ENCODE assay signal across 8 cellular contexts in genomic region chr7:102748605-102749322, GRCh38. TPM values are rescaled to one million over a fixed set of nuclear protein-coding genes. Genes with fewer than 3 reads are reported as not detected.
A peak's percentile ranks its signal among the peaks of the same experiment; 100 is the strongest.
DNase-seq lines count a peak whose midpoint lies in the region; ATAC-seq and TF ChIP-seq lines count a peak whose summit lies in the region.
"Not testable (repeated sequence)": the region's sequence is repeated elsewhere in the genome, so short reads cannot be mapped to it uniquely, and the experiment has no call there.

TSS of gene FAM185A (plus strand) at chr7:102748999. CDS start at chr7:102749208, 209 bp downstream.

- not testable (repeated sequence) for H3K4me1 ChIP-seq in duodenal mucosa (ENCODE audit: control insufficient read depth in 1 of 2, insufficient read depth in 2 of 2, low read length in 2 of 2)
- peaks cover 4 to 13% (median 11%) of the 10 kb centered on the region in 4 donors for H3K4me1 ChIP-seq in liver (ENCODE audit: control insufficient read depth in 4 of 4, insufficient read depth in 4 of 4, low read length in 3 of 4)

- H3K9me3 ChIP-seq in CD4-positive, alpha-beta T cell (ENCODE audit: control insufficient read depth, low read length); duodenal mucosa (ENCODE audit: control insufficient read depth in 1 of 2, low read length in 2 of 2); liver (ENCODE audit: control insufficient read depth in 4 of 4, low read length in 3 of 4): not testable (repeated sequence)

- intact Hi-C loops in CD4-positive, alpha-beta T cell (cut with DNase I, micrococcal nuclease), result loop anchor here in 1 of 2 experiments (5.0 to 10.0 kb wide), 2 partner anchors 324 to 464 kb away; partner anchors contain the start of genes FBXL13 and SH2B2
- intact Hi-C loops in activated CD4-positive, alpha-beta memory T cell treated with anti-CD3 and anti-CD28 coated beads for 36 hours (cut with micrococcal nuclease), result loop anchor here (5.0 kb wide), 1 partner anchor 324 kb away; the partner anchor contains the start of gene FBXL13

- peak within 1 kb of the TSS; percentile 69 to 81 for H3K4me3 ChIP-seq in duodenal mucosa (ENCODE audit: low read depth in 1 of 2, low read length in 2 of 2)
- H3K4me3 ChIP-seq in liver (ENCODE audit: low read depth in 1 of 3, low read length in 3 of 3), result peak within 1 kb of the TSS; percentile 67 to 80 (median 72)

- under 1% methylated on average over 34 of the region's 35 CpGs for WGBS in liver

- peaks cover 14% of the 10 kb centered on the region for H3K4me1 Mint-ChIP-seq in CD4-positive, alpha-beta T cell (ENCODE audit: low read depth)
- peaks cover 16% of the 10 kb centered on the region for H3K4me1 Mint-ChIP-seq in activated CD4-positive, alpha-beta memory T cell treated with anti-CD3 and anti-CD28 coated beads for 36 hours (ENCODE audit: low read depth)

- CTCF ChIA-PET in CD4-positive, alpha-beta T cell (lab: Charles Lee), result interaction anchor here (0.7 kb wide), 1 partner anchor 313 kb away, joined by 3 read pairs; no protein-coding TSS in a partner anchor
- CTCF ChIA-PET in activated CD4-positive, alpha-beta memory T cell treated with anti-CD3 and anti-CD28 coated beads for 36 hours (lab: Charles Lee), result interaction anchor here (1.0 kb wide), 2 partner anchors 313 to 326 kb away, joined by 4 to 9 read pairs; partner anchors contain the start of genes ARMC10 and FBXL13

- not testable (repeated sequence) for H3K27me3 ChIP-seq in CD4-positive, alpha-beta T cell (ENCODE audit: control insufficient read depth, insufficient read depth, low read length); duodenal mucosa (ENCODE audit: control insufficient read depth in 1 of 2, insufficient read depth in 2 of 2, low read length in 2 of 2); liver (ENCODE audit: control insufficient read depth in 4 of 4, insufficient read depth in 4 of 4, low read length in 3 of 4)

- POLR2A ChIA-PET in CD4-positive, alpha-beta T cell (lab: Charles Lee), result interaction anchor here (0.6 to 1.4 kb wide), 3 partner anchors 326 to 582 kb away, joined by 4 to 19 read pairs (median 5); partner anchors contain the start of genes ARMC10, FBXL13 and NAPEPLD
- POLR2A ChIA-PET in activated CD4-positive, alpha-beta memory T cell treated with anti-CD3 and anti-CD28 coated beads for 36 hours (lab: Charles Lee), result interaction anchor here (0.8 to 1.2 kb wide), 2 partner anchors 326 to 400 kb away, joined by 3 to 8 read pairs; partner anchors contain the start of genes ARMC10, FBXL13 and NAPEPLD

- H3K9ac ChIP-seq in duodenal mucosa (ENCODE audit: low read depth in 1 of 2, low read length in 2 of 2) (peak within 1 kb of the TSS; percentile 41 to 74), liver (ENCODE audit: low read depth in 1 of 2, low read length in 2 of 2) (peak within 1 kb of the TSS; percentile 56 to 60)

- not testable (repeated sequence) for H3K27ac ChIP-seq in CD4-positive, alpha-beta T cell (ENCODE audit: low read depth, low read length)
- H3K27ac ChIP-seq in duodenal mucosa (ENCODE audit: low read depth, low read length) (peak within 1 kb of the TSS; percentile 5), liver (ENCODE audit: low read depth in 1 of 2, low read length in 2 of 2) (peak within 1 kb of the TSS; percentile 62 to 63)

- H3K27ac Mint-ChIP-seq in CD4-positive, alpha-beta T cell, result peak within 1 kb of the TSS; percentile 55
- peak within 1 kb of the TSS; percentile 46 for H3K27ac Mint-ChIP-seq in activated CD4-positive, alpha-beta memory T cell treated with anti-CD3 and anti-CD28 coated beads for 36 hours

- peak; percentile 98 for ATAC-seq in CD4-positive, alpha-beta T cell (ENCODE audit: poor library complexity)
- peak; percentile 96 for ATAC-seq in GM19452 (IDR thresholded peaks at IDR 0.05; ENCODE audit: unreplicated experiment)
- ATAC-seq in HG03575 (IDR thresholded peaks at IDR 0.05; ENCODE audit: extremely low read depth, insufficient number of reproducible peaks, low FRiP score, unreplicated experiment), result peak; percentile 92

- not testable (repeated sequence) for H3K36me3 Mint-ChIP-seq in CD4-positive, alpha-beta T cell (ENCODE audit: low read depth); activated CD4-positive, alpha-beta memory T cell treated with anti-CD3 and anti-CD28 coated beads for 36 hours

- not testable (repeated sequence) for H3K9me3 Mint-ChIP-seq in CD4-positive, alpha-beta T cell; activated CD4-positive, alpha-beta memory T cell treated with anti-CD3 and anti-CD28 coated beads for 36 hours

- H3K4me3 Mint-ChIP-seq in CD4-positive, alpha-beta T cell, result peak within 1 kb of the TSS; percentile 90
- H3K4me3 Mint-ChIP-seq in activated CD4-positive, alpha-beta memory T cell treated with anti-CD3 and anti-CD28 coated beads for 36 hours, result peak within 1 kb of the TSS; percentile 82

- not testable (repeated sequence) for TF ChIP-seq CTCF in CD4-positive, alpha-beta T cell (IDR thresholded peaks at IDR 0.05); liver (IDR thresholded peaks at IDR 0.05; ENCODE audit: low read depth, low read length, missing input control)

- not testable (repeated sequence) for H3K36me3 ChIP-seq in duodenal mucosa (ENCODE audit: control insufficient read depth in 1 of 2, insufficient read depth in 2 of 2, low read length in 2 of 2); liver (ENCODE audit: control insufficient read depth in 4 of 4, insufficient read depth in 3 of 4, low read depth in 1 of 4, low read length in 3 of 4)

- peak; percentile 39 to 47 for TF ChIP-seq RAD21 in liver (IDR thresholded peaks at IDR 0.05)

- peak; percentile 85 to 96 (median 90) for DNase-seq in CD4-positive, alpha-beta T cell
- peak; percentile 100 for DNase-seq in NCI-H82 (lab: John Stamatoyannopoulos, UW)
- peak; percentile 98 for DNase-seq in activated CD4-positive, alpha-beta memory T cell treated with anti-CD3 and anti-CD28 coated beads for 36 hours
- peak; percentile 90 for DNase-seq in stimulated activated CD4-positive, alpha-beta T cell treated with anti-CD3 and anti-CD28 coated beads, Interleukin-4, amount 100 ng/mL, for 1 hour

- H3K27me3 Mint-ChIP-seq in CD4-positive, alpha-beta T cell; activated CD4-positive, alpha-beta memory T cell treated with anti-CD3 and anti-CD28 coated beads for 36 hours: not testable (repeated sequence)

TF ChIP-seq in liver, 16 proteins besides CTCF, POLR2A, EP300 and RAD21:
- TF ChIP-seq JUND (IDR thresholded peaks at IDR 0.05) (peak in 1 of 2 donors; percentile 41), SP1 (IDR thresholded peaks at IDR 0.05) (peak; percentile 94), NR2F2 (IDR thresholded peaks at IDR 0.05) (peak; percentile 82), MAX (IDR thresholded peaks at IDR 0.05) (peak; percentile 73), YY1 (IDR thresholded peaks at IDR 0.05) (peak; percentile 80), FOXA1 (IDR thresholded peaks at IDR 0.05) (peak; percentile 49), HNF4G (IDR thresholded peaks at IDR 0.05) (peak; percentile 24), HNF4A (conservative IDR thresholded peaks at IDR 0.05) (peak; percentile 72 to 81), GABPA (IDR thresholded peaks at IDR 0.05 in 1 of 2, conservative IDR thresholded peaks at IDR 0.05 in 1 of 2) (peak in 1 of 2 donors; percentile 84), RXRA (IDR thresholded peaks at IDR 0.05) (peak; percentile 54 to 55)

RNA-seq across cellular contexts. Expression of gene FAM185A, which starts in this region (rescaled TPM):
- 1 to 10 TPM; 4.5 to 4.9 TPM for total RNA-seq in CD4-positive, alpha-beta T cell
- 1 to 10 TPM; 4.6 to 7.6 TPM for total RNA-seq in activated CD4-positive, alpha-beta memory T cell treated with anti-CD3 and anti-CD28 coated beads for 36 hours
- total RNA-seq in liver, result 10 to 100 TPM in 1 of 2 donors, 1 to 10 TPM in 1; 7.3 to 20.7 TPM
- 1 to 10 TPM; 6.3 to 7.3 TPM for polyA plus RNA-seq in liver
